16 cellular contexts compared by ENCODE assay signal in genomic region chr11:119047205-119047604, GRCh38. TPM values are rescaled to one million over a fixed set of nuclear protein-coding genes. Genes with fewer than 3 reads are reported as not detected.
DNase-seq lines count a peak whose midpoint lies in the region; ATAC-seq lines count a peak whose summit lies in the region.
"Had no signal": no experiment of that assay in that cellular context is flagged by ENCODE, and none has a peak within 500 bp of the region (broad histone marks: within the 10 kb centered on the region; RNA-seq: fewer than 3 reads in every experiment).

No MANE protein-coding gene starts in this region.

- H3K27me3 Mint-ChIP-seq in activated CD4-positive, alpha-beta T cell treated with anti-CD3 and anti-CD28 coated beads, Interleukin-2, amount 10 ng/mL, durations not matched to agents 24 days and 14 days = no peaks in the 10 kb centered on the region
- H3K27me3 Mint-ChIP-seq in activated CD4-positive, alpha-beta T cell treated with anti-CD3 and anti-CD28 coated beads, Interleukin-2, amount 10 ng/mL, durations not matched to agents 7 days and 5 days = no peaks in the 10 kb centered on the region
- no peaks in the 10 kb centered on the region for H3K27me3 Mint-ChIP-seq in activated naive CD4-positive, alpha-beta T cell treated with anti-CD3 and anti-CD28 coated beads, Interleukin-2, amount 10 ng/mL, durations not matched to agents 7 days and 5 days
- no peaks in the 10 kb centered on the region for H3K27me3 Mint-ChIP-seq in activated T-helper 2 cell treated with anti-CD3 and anti-CD28 coated beads, Interferon-gamma antibody, Interleukin-2, Interleukin-4, amounts not matched to agents 10 μg/mL and 5 μg/mL and 100 μg/mL, durations not matched to agents 14 hours and 24 hours and 36 hours (ENCODE audit: low read depth)
- H3K27me3 Mint-ChIP-seq: B cell; CD4-positive, alpha-beta T cell had no signal

- intact Hi-C loops in activated CD4-positive, alpha-beta T cell treated with anti-CD3 and anti-CD28 coated beads, Interleukin-2, amount 10 ng/mL, durations not matched to agents 24 days and 14 days (cut with micrococcal nuclease) = no loop called here
- intact Hi-C loops in activated T-helper 2 cell treated with anti-CD3 and anti-CD28 coated beads, Interferon-gamma antibody, Interleukin-2, Interleukin-4, amounts not matched to agents 10 μg/mL and 5 μg/mL and 100 μg/mL, durations not matched to agents 14 hours and 24 hours and 36 hours (cut with micrococcal nuclease) = no loop called here

- peak overlapping the region; percentile 69 for H3K27ac Mint-ChIP-seq in activated CD4-positive, alpha-beta T cell treated with anti-CD3 and anti-CD28 coated beads, Interleukin-2, amount 10 ng/mL, durations not matched to agents 24 days and 14 days
- H3K27ac Mint-ChIP-seq in activated CD4-positive, alpha-beta T cell treated with anti-CD3 and anti-CD28 coated beads, Interleukin-2, amount 10 ng/mL, durations not matched to agents 7 days and 5 days = no peak overlapping the region
- peak overlapping the region; percentile 53 to 79 for H3K27ac Mint-ChIP-seq in activated naive CD4-positive, alpha-beta T cell treated with anti-CD3 and anti-CD28 coated beads, Interleukin-2, amount 50 U/mL, for 72 hours
- H3K27ac Mint-ChIP-seq in activated naive CD4-positive, alpha-beta T cell treated with anti-CD3 and anti-CD28 coated beads, Interleukin-2, amount 10 ng/mL, durations not matched to agents 7 days and 5 days = no peak overlapping the region
- H3K27ac Mint-ChIP-seq in activated T-helper 2 cell treated with anti-CD3 and anti-CD28 coated beads, Interferon-gamma antibody, Interleukin-2, Interleukin-4, amounts not matched to agents 10 μg/mL and 5 μg/mL and 100 μg/mL, durations not matched to agents 14 hours and 24 hours and 36 hours = peak overlapping the region; percentile 49
- H3K27ac Mint-ChIP-seq in stimulated activated effector memory CD8-positive, alpha-beta T cell treated with anti-CD3 and anti-CD28 coated beads, Interleukin-12 subunit alpha, Interleukin-12 subunit beta, amount 100 ng/mL, for 72 hours = peak overlapping the region; percentile 69
- H3K27ac Mint-ChIP-seq: B cell; CD4-positive, alpha-beta T cell; GM23338 had no signal

- in situ Hi-C loops in G401 (cut with HindIII; ENCODE audit: low sequenced_read_pairs) = no loop called here

- H3K36me3 Mint-ChIP-seq in activated CD4-positive, alpha-beta T cell treated with anti-CD3 and anti-CD28 coated beads, Interleukin-2, amount 10 ng/mL, durations not matched to agents 24 days and 14 days (ENCODE audit: low read depth) = peaks cover 63% of the 10 kb centered on the region
- H3K36me3 Mint-ChIP-seq in activated CD4-positive, alpha-beta T cell treated with anti-CD3 and anti-CD28 coated beads, Interleukin-2, amount 10 ng/mL, durations not matched to agents 7 days and 5 days (ENCODE audit: low read depth) = peaks cover 60% of the 10 kb centered on the region
- H3K36me3 Mint-ChIP-seq in activated naive CD4-positive, alpha-beta T cell treated with anti-CD3 and anti-CD28 coated beads, Interleukin-2, amount 50 U/mL, for 72 hours = peaks cover 16 to 30% of the 10 kb centered on the region in 2 donors
- peaks cover 56% of the 10 kb centered on the region for H3K36me3 Mint-ChIP-seq in activated naive CD4-positive, alpha-beta T cell treated with anti-CD3 and anti-CD28 coated beads, Interleukin-2, amount 10 ng/mL, durations not matched to agents 7 days and 5 days
- peaks cover 74% of the 10 kb centered on the region for H3K36me3 Mint-ChIP-seq in activated T-helper 2 cell treated with anti-CD3 and anti-CD28 coated beads, Interferon-gamma antibody, Interleukin-2, Interleukin-4, amounts not matched to agents 10 μg/mL and 5 μg/mL and 100 μg/mL, durations not matched to agents 14 hours and 24 hours and 36 hours (ENCODE audit: low read depth)
- H3K36me3 Mint-ChIP-seq in stimulated activated effector memory CD8-positive, alpha-beta T cell treated with anti-CD3 and anti-CD28 coated beads, Interleukin-12 subunit alpha, Interleukin-12 subunit beta, amount 100 ng/mL, for 72 hours = peaks cover 85% of the 10 kb centered on the region

- ATAC-seq in activated naive CD4-positive, alpha-beta T cell treated with anti-CD3 and anti-CD28 coated beads, Interleukin-2, amount 50 U/mL, for 72 hours = peak; percentile 66 to 72
- peak; percentile 68 for ATAC-seq in stimulated activated effector memory CD8-positive, alpha-beta T cell treated with anti-CD3 and anti-CD28 coated beads, Interleukin-12 subunit alpha, Interleukin-12 subunit beta, amount 100 ng/mL, for 72 hours
- ATAC-seq: GM23338 had no signal

- H3K4me3 Mint-ChIP-seq in activated CD4-positive, alpha-beta T cell treated with anti-CD3 and anti-CD28 coated beads, Interleukin-2, amount 10 ng/mL, durations not matched to agents 24 days and 14 days = no peak overlapping the region
- H3K4me3 Mint-ChIP-seq in activated CD4-positive, alpha-beta T cell treated with anti-CD3 and anti-CD28 coated beads, Interleukin-2, amount 10 ng/mL, durations not matched to agents 7 days and 5 days = no peak overlapping the region
- no peak overlapping the region for H3K4me3 Mint-ChIP-seq in activated naive CD4-positive, alpha-beta T cell treated with anti-CD3 and anti-CD28 coated beads, Interleukin-2, amount 10 ng/mL, durations not matched to agents 7 days and 5 days
- no peak overlapping the region for H3K4me3 Mint-ChIP-seq in activated T-helper 2 cell treated with anti-CD3 and anti-CD28 coated beads, Interferon-gamma antibody, Interleukin-2, Interleukin-4, amounts not matched to agents 10 μg/mL and 5 μg/mL and 100 μg/mL, durations not matched to agents 14 hours and 24 hours and 36 hours (ENCODE audit: low read depth)
- no peak overlapping the region for H3K4me3 Mint-ChIP-seq in stimulated activated effector memory CD8-positive, alpha-beta T cell treated with anti-CD3 and anti-CD28 coated beads, Interleukin-12 subunit alpha, Interleukin-12 subunit beta, amount 100 ng/mL, for 72 hours
- H3K4me3 Mint-ChIP-seq: B cell; CD4-positive, alpha-beta T cell; GM23338 had no signal

- H3K9me3 Mint-ChIP-seq in activated CD4-positive, alpha-beta T cell treated with anti-CD3 and anti-CD28 coated beads, Interleukin-2, amount 10 ng/mL, durations not matched to agents 24 days and 14 days = no peaks in the 10 kb centered on the region
- no peaks in the 10 kb centered on the region for H3K9me3 Mint-ChIP-seq in activated CD4-positive, alpha-beta T cell treated with anti-CD3 and anti-CD28 coated beads, Interleukin-2, amount 10 ng/mL, durations not matched to agents 7 days and 5 days
- H3K9me3 Mint-ChIP-seq in activated naive CD4-positive, alpha-beta T cell treated with anti-CD3 and anti-CD28 coated beads, Interleukin-2, amount 50 U/mL, for 72 hours = no peaks in the 10 kb centered on the region
- H3K9me3 Mint-ChIP-seq in activated naive CD4-positive, alpha-beta T cell treated with anti-CD3 and anti-CD28 coated beads, Interleukin-2, amount 10 ng/mL, durations not matched to agents 7 days and 5 days = no peaks in the 10 kb centered on the region
- H3K9me3 Mint-ChIP-seq in activated T-helper 2 cell treated with anti-CD3 and anti-CD28 coated beads, Interferon-gamma antibody, Interleukin-2, Interleukin-4, amounts not matched to agents 10 μg/mL and 5 μg/mL and 100 μg/mL, durations not matched to agents 14 hours and 24 hours and 36 hours = no peaks in the 10 kb centered on the region
- H3K9me3 Mint-ChIP-seq in stimulated activated effector memory CD8-positive, alpha-beta T cell treated with anti-CD3 and anti-CD28 coated beads, Interleukin-12 subunit alpha, Interleukin-12 subunit beta, amount 100 ng/mL, for 72 hours = no peaks in the 10 kb centered on the region
- H3K9me3 Mint-ChIP-seq: CD4-positive, alpha-beta T cell; GM23338 had no signal

- DNase-seq in activated CD4-positive, alpha-beta T cell treated with anti-CD3 and anti-CD28 coated beads, Interleukin-2, amount 10 ng/mL, durations not matched to agents 24 days and 14 days = no peak
- DNase-seq in activated CD4-positive, alpha-beta T cell treated with anti-CD3 and anti-CD28 coated beads, Interleukin-2, amount 10 ng/mL, durations not matched to agents 7 days and 5 days = no peak
- DNase-seq in activated naive CD4-positive, alpha-beta T cell treated with anti-CD3 and anti-CD28 coated beads, Interleukin-2, amount 50 U/mL, for 72 hours (ENCODE audit: low spot score in 2 of 2) = no peak
- no peak for DNase-seq in activated naive CD4-positive, alpha-beta T cell treated with anti-CD3 and anti-CD28 coated beads, Interleukin-2, amount 10 ng/mL, durations not matched to agents 7 days and 5 days
- DNase-seq in activated T-helper 2 cell treated with anti-CD3 and anti-CD28 coated beads, Interferon-gamma antibody, Interleukin-2, Interleukin-4, amounts not matched to agents 10 μg/mL and 5 μg/mL and 100 μg/mL, durations not matched to agents 14 hours and 24 hours and 36 hours (ENCODE audit: low spot score) = no peak
- DNase-seq in stimulated activated effector memory CD8-positive, alpha-beta T cell treated with anti-CD3 and anti-CD28 coated beads, Interleukin-12 subunit alpha, Interleukin-12 subunit beta, amount 100 ng/mL, for 72 hours (ENCODE audit: low spot score in 2 of 2) = no peak
- no peak for DNase-seq in NAMALWA (ENCODE audit: low spot score)
- no peak for DNase-seq in G401 (ENCODE audit: low spot score)
- DNase-seq: C1 segment of cervical spinal cord; Calu3; CD4-positive, alpha-beta T cell; DMS 273 treated with DMSO at 0.1 percent for 48 hours; DMS79; H7 had no signal

- peaks cover 12% of the 10 kb centered on the region for H3K4me1 Mint-ChIP-seq in activated CD4-positive, alpha-beta T cell treated with anti-CD3 and anti-CD28 coated beads, Interleukin-2, amount 10 ng/mL, durations not matched to agents 24 days and 14 days
- peaks cover 9% of the 10 kb centered on the region for H3K4me1 Mint-ChIP-seq in activated CD4-positive, alpha-beta T cell treated with anti-CD3 and anti-CD28 coated beads, Interleukin-2, amount 10 ng/mL, durations not matched to agents 7 days and 5 days
- peaks cover 2% of the 10 kb centered on the region for H3K4me1 Mint-ChIP-seq in activated naive CD4-positive, alpha-beta T cell treated with anti-CD3 and anti-CD28 coated beads, Interleukin-2, amount 10 ng/mL, durations not matched to agents 7 days and 5 days
- H3K4me1 Mint-ChIP-seq in activated T-helper 2 cell treated with anti-CD3 and anti-CD28 coated beads, Interferon-gamma antibody, Interleukin-2, Interleukin-4, amounts not matched to agents 10 μg/mL and 5 μg/mL and 100 μg/mL, durations not matched to agents 14 hours and 24 hours and 36 hours (ENCODE audit: low read depth) = peaks cover 6% of the 10 kb centered on the region
- peaks cover 21% of the 10 kb centered on the region for H3K4me1 Mint-ChIP-seq in stimulated activated effector memory CD8-positive, alpha-beta T cell treated with anti-CD3 and anti-CD28 coated beads, Interleukin-12 subunit alpha, Interleukin-12 subunit beta, amount 100 ng/mL, for 72 hours

- CTCF ChIA-PET in activated CD4-positive, alpha-beta T cell treated with anti-CD3 and anti-CD28 coated beads, Interleukin-2, amount 10 ng/mL, durations not matched to agents 7 days and 5 days (lab: Charles Lee) = interaction anchor here (0.6 to 2.4 kb wide), 8 partner anchors 9 to 257 kb away, joined by 3 to 10 read pairs (median 4); partner anchors contain the start of genes HYOU1 and SLC37A4
- CTCF ChIA-PET in activated naive CD4-positive, alpha-beta T cell treated with anti-CD3 and anti-CD28 coated beads, Interleukin-2, amount 10 ng/mL, durations not matched to agents 7 days and 5 days (lab: Charles Lee) = interaction anchor here (0.9 to 1.3 kb wide), 2 partner anchors 9 to 18 kb away, joined by 3 to 4 read pairs; no protein-coding TSS in a partner anchor

- POLR2A ChIA-PET in activated CD4-positive, alpha-beta T cell treated with anti-CD3 and anti-CD28 coated beads, Interleukin-2, amount 10 ng/mL, durations not matched to agents 7 days and 5 days (lab: Charles Lee) = no interaction called here

RNA-seq across cellular contexts. Expression of gene HYOU1, which starts 9.8 kb away (rescaled TPM):
- 193 and 203 TPM in 2 replicates for total RNA-seq in activated CD4-positive, alpha-beta T cell treated with anti-CD3 and anti-CD28 coated beads, Interleukin-2, amount 10 ng/mL, durations not matched to agents 24 days and 14 days
- total RNA-seq in activated CD4-positive, alpha-beta T cell treated with anti-CD3 and anti-CD28 coated beads, Interleukin-2, amount 10 ng/mL, durations not matched to agents 7 days and 5 days = 100 to 1,000 TPM; 117 to 119 TPM
- 100 to 1,000 TPM in 1 of 2 donors, 10 to 100 TPM in 1; 71.7 to 117 TPM for total RNA-seq in activated naive CD4-positive, alpha-beta T cell treated with anti-CD3 and anti-CD28 coated beads, Interleukin-2, amount 50 U/mL, for 72 hours
- total RNA-seq in activated T-helper 2 cell treated with anti-CD3 and anti-CD28 coated beads, Interferon-gamma antibody, Interleukin-2, Interleukin-4, amounts not matched to agents 10 μg/mL and 5 μg/mL and 100 μg/mL, durations not matched to agents 14 hours and 24 hours and 36 hours = 215 and 226 TPM in 2 replicates
- 152 and 205 TPM in 2 replicates for total RNA-seq in G401 (2014; rRNA removed; shearing (Covaris generic))

RNA-seq across cellular contexts. Expression of gene SLC37A4, which starts 16.5 kb away (rescaled TPM):
- 28.8 and 31.6 TPM in 2 replicates for total RNA-seq in activated CD4-positive, alpha-beta T cell treated with anti-CD3 and anti-CD28 coated beads, Interleukin-2, amount 10 ng/mL, durations not matched to agents 24 days and 14 days
- total RNA-seq in activated CD4-positive, alpha-beta T cell treated with anti-CD3 and anti-CD28 coated beads, Interleukin-2, amount 10 ng/mL, durations not matched to agents 7 days and 5 days = 10 to 100 TPM; 17.9 to 19.4 TPM
- total RNA-seq in activated naive CD4-positive, alpha-beta T cell treated with anti-CD3 and anti-CD28 coated beads, Interleukin-2, amount 50 U/mL, for 72 hours = 10 to 100 TPM; 22.3 to 33.4 TPM
- 31.7 and 34.4 TPM in 2 replicates for total RNA-seq in activated T-helper 2 cell treated with anti-CD3 and anti-CD28 coated beads, Interferon-gamma antibody, Interleukin-2, Interleukin-4, amounts not matched to agents 10 μg/mL and 5 μg/mL and 100 μg/mL, durations not matched to agents 14 hours and 24 hours and 36 hours
- total RNA-seq in G401 (2014; rRNA removed; shearing (Covaris generic)) = 9.9 and 15.5 TPM in 2 replicates

RNA-seq across cellular contexts. Expression of gene VPS11, which starts 20.4 kb away (rescaled TPM):
- 20.2 and 20.9 TPM in 2 replicates for total RNA-seq in activated CD4-positive, alpha-beta T cell treated with anti-CD3 and anti-CD28 coated beads, Interleukin-2, amount 10 ng/mL, durations not matched to agents 24 days and 14 days
- total RNA-seq in activated CD4-positive, alpha-beta T cell treated with anti-CD3 and anti-CD28 coated beads, Interleukin-2, amount 10 ng/mL, durations not matched to agents 7 days and 5 days = 10 to 100 TPM; 39.7 to 40.0 TPM
- 10 to 100 TPM; 26.6 to 42.2 TPM for total RNA-seq in activated naive CD4-positive, alpha-beta T cell treated with anti-CD3 and anti-CD28 coated beads, Interleukin-2, amount 50 U/mL, for 72 hours
- 24.3 and 25.8 TPM in 2 replicates for total RNA-seq in activated T-helper 2 cell treated with anti-CD3 and anti-CD28 coated beads, Interferon-gamma antibody, Interleukin-2, Interleukin-4, amounts not matched to agents 10 μg/mL and 5 μg/mL and 100 μg/mL, durations not matched to agents 14 hours and 24 hours and 36 hours
- total RNA-seq in G401 (2014; rRNA removed; shearing (Covaris generic)) = 19.9 and 21.0 TPM in 2 replicates

RNA-seq across cellular contexts. Expression of gene TRAPPC4, which starts 28.6 kb away (rescaled TPM):
- 141 and 151 TPM in 2 replicates for total RNA-seq in activated CD4-positive, alpha-beta T cell treated with anti-CD3 and anti-CD28 coated beads, Interleukin-2, amount 10 ng/mL, durations not matched to agents 24 days and 14 days
- total RNA-seq in activated CD4-positive, alpha-beta T cell treated with anti-CD3 and anti-CD28 coated beads, Interleukin-2, amount 10 ng/mL, durations not matched to agents 7 days and 5 days = 10 to 100 TPM; 58.5 to 65.4 TPM
- 100 to 1,000 TPM in 1 of 2 donors, 10 to 100 TPM in 1; 67.3 to 123 TPM for total RNA-seq in activated naive CD4-positive, alpha-beta T cell treated with anti-CD3 and anti-CD28 coated beads, Interleukin-2, amount 50 U/mL, for 72 hours
- 121 and 128 TPM in 2 replicates for total RNA-seq in activated T-helper 2 cell treated with anti-CD3 and anti-CD28 coated beads, Interferon-gamma antibody, Interleukin-2, Interleukin-4, amounts not matched to agents 10 μg/mL and 5 μg/mL and 100 μg/mL, durations not matched to agents 14 hours and 24 hours and 36 hours
- 97.7 and 110 TPM in 2 replicates for total RNA-seq in G401 (2014; rRNA removed; shearing (Covaris generic))

RNA-seq across cellular contexts. Expression of gene RPS25, which starts 29.1 kb away (rescaled TPM):
- 1,641 and 1,650 TPM in 2 replicates for total RNA-seq in activated CD4-positive, alpha-beta T cell treated with anti-CD3 and anti-CD28 coated beads, Interleukin-2, amount 10 ng/mL, durations not matched to agents 24 days and 14 days
- total RNA-seq in activated CD4-positive, alpha-beta T cell treated with anti-CD3 and anti-CD28 coated beads, Interleukin-2, amount 10 ng/mL, durations not matched to agents 7 days and 5 days = 1,000 to 10,000 TPM; 1,054 to 1,196 TPM
- 1,000 to 10,000 TPM; 1,843 to 2,330 TPM for total RNA-seq in activated naive CD4-positive, alpha-beta T cell treated with anti-CD3 and anti-CD28 coated beads, Interleukin-2, amount 50 U/mL, for 72 hours
- total RNA-seq in activated T-helper 2 cell treated with anti-CD3 and anti-CD28 coated beads, Interferon-gamma antibody, Interleukin-2, Interleukin-4, amounts not matched to agents 10 μg/mL and 5 μg/mL and 100 μg/mL, durations not matched to agents 14 hours and 24 hours and 36 hours = 1,728 and 1,773 TPM in 2 replicates
- 2,429 and 3,013 TPM in 2 replicates for total RNA-seq in G401 (2014; rRNA removed; shearing (Covaris generic))

Comparison
In these comparisons a context has a peak if more than half of its experiments do, and no peak if none do; other contexts are left out.
1. H3K27ac Mint-ChIP-seq: peak in activated CD4-positive, alpha-beta T cell treated with anti-CD3 and anti-CD28 coated beads, Interleukin-2, amount 10 ng/mL, durations not matched to agents 24 days and 14 days (single experiment), activated naive CD4-positive, alpha-beta T cell treated with anti-CD3 and anti-CD28 coated beads, Interleukin-2, amount 50 U/mL, for 72 hours (2 of 2), activated T-helper 2 cell treated with anti-CD3 and anti-CD28 coated beads, Interferon-gamma antibody, Interleukin-2, Interleukin-4, amounts not matched to agents 10 μg/mL and 5 μg/mL and 100 μg/mL, durations not matched to agents 14 hours and 24 hours and 36 hours (single experiment) and stimulated activated effector memory CD8-positive, alpha-beta T cell treated with anti-CD3 and anti-CD28 coated beads, Interleukin-12 subunit alpha, Interleukin-12 subunit beta, amount 100 ng/mL, for 72 hours (single experiment); none in activated CD4-positive, alpha-beta T cell treated with anti-CD3 and anti-CD28 coated beads, Interleukin-2, amount 10 ng/mL, durations not matched to agents 7 days and 5 days (single experiment) and activated naive CD4-positive, alpha-beta T cell treated with anti-CD3 and anti-CD28 coated beads, Interleukin-2, amount 10 ng/mL, durations not matched to agents 7 days and 5 days (single experiment).